8 cellular contexts compared by ENCODE assay signal in the genomic region with DNA sequence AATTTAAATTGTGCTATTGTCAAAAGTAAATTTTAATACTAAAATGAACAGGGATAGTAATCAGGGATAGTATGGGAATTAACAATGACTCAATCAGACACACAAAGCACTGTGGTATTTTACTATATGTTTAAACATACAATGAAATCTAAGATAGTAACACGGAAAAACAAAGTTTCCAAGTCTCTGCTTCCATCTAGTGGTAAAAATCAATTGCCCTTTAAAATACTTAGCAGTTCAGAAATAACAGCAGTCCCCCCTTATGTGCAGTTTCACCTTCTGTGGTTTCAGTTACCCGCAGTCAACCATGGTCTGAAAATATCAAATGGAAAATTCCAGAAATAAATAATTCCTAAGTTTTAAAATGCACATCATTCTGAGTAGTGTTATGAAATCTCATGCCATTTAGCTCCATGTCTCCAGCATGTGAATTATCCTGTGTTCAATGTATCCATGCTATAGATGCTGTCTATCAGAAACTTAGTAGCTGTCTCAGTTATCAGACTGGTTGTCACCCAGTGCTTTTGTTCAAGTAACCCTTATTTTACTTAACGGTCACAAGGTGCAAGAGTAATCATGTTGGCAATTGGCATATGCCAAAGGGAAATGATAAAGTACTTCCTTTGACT. TPM values are rescaled to one million over a fixed set of nuclear protein-coding genes. Genes with fewer than 3 reads are reported as not detected.
DNase-seq lines count a peak whose midpoint lies in the region; ATAC-seq and TF ChIP-seq lines count a peak whose summit lies in the region.

No MANE protein-coding gene starts in this region.

- no peak for TF ChIP-seq POLR2A in Peyer's patch (IDR thresholded peaks at IDR 0.05)
- TF ChIP-seq POLR2A in esophagus muscularis mucosa (IDR thresholded peaks at IDR 0.05; ENCODE audit: low read depth) = no peak
- no peak for TF ChIP-seq POLR2A in tibial nerve (IDR thresholded peaks at IDR 0.05)

- 66% methylated on average over 3 of the region's 3 CpGs for WGBS in esophagus muscularis mucosa
- WGBS in tibial nerve, 2 donors = 54 to 60% methylated on average over 3 of the region's 3 CpGs

- peaks cover 0 to 5% (median 0%) of the 10 kb centered on the region in 3 donors for H3K36me3 ChIP-seq in Peyer's patch
- H3K36me3 ChIP-seq in esophagus muscularis mucosa = peaks cover 12 to 71% (median 26%) of the 10 kb centered on the region in 4 donors
- H3K36me3 ChIP-seq in tibial nerve = peaks cover 0 to 58% (median 0%) of the 10 kb centered on the region in 3 donors

- peak overlapping the region; percentile 25 for H3K4me3 Mint-ChIP-seq in activated CD4-positive, alpha-beta T cell treated with anti-CD3 and anti-CD28 coated beads, Interleukin-2, amount 10 ng/mL, durations not matched to agents 7 days and 5 days

- H3K36me3 Mint-ChIP-seq in activated CD4-positive, alpha-beta T cell treated with anti-CD3 and anti-CD28 coated beads, Interleukin-2, amount 10 ng/mL, durations not matched to agents 7 days and 5 days (ENCODE audit: low read depth) = peaks cover 5% of the 10 kb centered on the region

- H3K27me3 Mint-ChIP-seq in activated CD4-positive, alpha-beta T cell treated with anti-CD3 and anti-CD28 coated beads, Interleukin-2, amount 10 ng/mL, durations not matched to agents 7 days and 5 days = no peaks in the 10 kb centered on the region

- intact Hi-C loops in esophagus muscularis mucosa (cut with DNase I) = no loop called here

- CTCF ChIA-PET in activated CD4-positive, alpha-beta T cell treated with anti-CD3 and anti-CD28 coated beads, Interleukin-2, amount 10 ng/mL, durations not matched to agents 7 days and 5 days (lab: Charles Lee) = interaction anchor here (1.8 kb wide), 1 partner anchor 10 kb away, joined by 4 read pairs; no protein-coding TSS in a partner anchor

- peaks cover 24% of the 10 kb centered on the region for H3K4me1 Mint-ChIP-seq in activated CD4-positive, alpha-beta T cell treated with anti-CD3 and anti-CD28 coated beads, Interleukin-2, amount 10 ng/mL, durations not matched to agents 7 days and 5 days

- H3K4me1 ChIP-seq in Peyer's patch (no peaks in the 10 kb centered on the region), esophagus muscularis mucosa (no peaks in the 10 kb centered on the region), tibial nerve (peaks cover 0 to 13% (median 0%) of the 10 kb centered on the region in 4 donors)

- H3K4me3 ChIP-seq in Peyer's patch (no peak overlapping the region), esophagus muscularis mucosa (no peak overlapping the region), tibial nerve (no peak overlapping the region)

- POLR2A ChIA-PET in activated CD4-positive, alpha-beta T cell treated with anti-CD3 and anti-CD28 coated beads, Interleukin-2, amount 10 ng/mL, durations not matched to agents 7 days and 5 days (lab: Charles Lee) = no interaction called here

- peak; percentile 53 for ATAC-seq in HG03066 (IDR thresholded peaks at IDR 0.05; ENCODE audit: low read depth, unreplicated experiment)

- H3K27ac Mint-ChIP-seq in activated CD4-positive, alpha-beta T cell treated with anti-CD3 and anti-CD28 coated beads, Interleukin-2, amount 10 ng/mL, durations not matched to agents 7 days and 5 days = peak overlapping the region; percentile 88

- H3K27me3 ChIP-seq in Peyer's patch (no peaks in the 10 kb centered on the region), esophagus muscularis mucosa (no peaks in the 10 kb centered on the region), tibial nerve (no peaks in the 10 kb centered on the region)

- DNase-seq in activated CD4-positive, alpha-beta T cell treated with anti-CD3 and anti-CD28 coated beads, Interleukin-2, amount 10 ng/mL, durations not matched to agents 7 days and 5 days = no peak
- no peak for DNase-seq in activated CD4-positive, alpha-beta T cell treated with anti-CD3 and anti-CD28 coated beads, Interleukin-2, amount 50 U/mL, for 48 hours
- DNase-seq in Peyer's patch (no peak), esophagus muscularis mucosa (ENCODE audit: extremely low spot score) (no peak), tibial nerve (ENCODE audit: low spot score in 2 of 2) (no peak), cerebellum (ENCODE audit: low spot score) (no peak), superior temporal gyrus (ENCODE audit: extremely low spot score) (no peak)

- no peak for TF ChIP-seq EP300 in esophagus muscularis mucosa (IDR thresholded peaks at IDR 0.05)
- no peak for TF ChIP-seq EP300 in tibial nerve (IDR thresholded peaks at IDR 0.05)

- TF ChIP-seq CTCF in Peyer's patch (IDR thresholded peaks at IDR 0.05) = peak in 4 of 6 experiments; percentile 36 to 56 (median 54)
- peak in 2 of 3 experiments; percentile 12 to 17 for TF ChIP-seq CTCF in esophagus muscularis mucosa (IDR thresholded peaks at IDR 0.05)
- peak in 2 of 5 experiments; percentile 5 to 23 for TF ChIP-seq CTCF in tibial nerve (IDR thresholded peaks at IDR 0.05)

- H3K9me3 Mint-ChIP-seq in activated CD4-positive, alpha-beta T cell treated with anti-CD3 and anti-CD28 coated beads, Interleukin-2, amount 10 ng/mL, durations not matched to agents 7 days and 5 days = peaks cover 3% of the 10 kb centered on the region

- no peak overlapping the region for H3K27ac ChIP-seq in Peyer's patch
- no peak overlapping the region for H3K27ac ChIP-seq in esophagus muscularis mucosa (replicated peaks in 1 of 4)
- no peak overlapping the region for H3K27ac ChIP-seq in tibial nerve

- H3K9me3 ChIP-seq in Peyer's patch (no peaks in the 10 kb centered on the region), esophagus muscularis mucosa (no peaks in the 10 kb centered on the region), tibial nerve (no peaks in the 10 kb centered on the region)

RNA-seq across cellular contexts. Expression of a gene that starts 58.5 kb away (rescaled TPM):
- 10 to 100 TPM; 10.8 to 14.0 TPM for total RNA-seq in activated CD4-positive, alpha-beta T cell treated with anti-CD3 and anti-CD28 coated beads, Interleukin-2, amount 10 ng/mL, durations not matched to agents 7 days and 5 days
- total RNA-seq in Peyer's patch = 100 to 1,000 TPM in 1 of 4 donors, 10 to 100 TPM in 2, 1 to 10 TPM in 1; 4.4 to 141 (median 17.6) TPM
- total RNA-seq in esophagus muscularis mucosa = 10 to 100 TPM; 11.4 to 28.7 (median 16.2) TPM
- 10 to 100 TPM; 30.8 to 57.6 (median 38.0) TPM for total RNA-seq in tibial nerve
- 54.0 TPM for total RNA-seq in cerebellum
